In the genomic region with DNA sequence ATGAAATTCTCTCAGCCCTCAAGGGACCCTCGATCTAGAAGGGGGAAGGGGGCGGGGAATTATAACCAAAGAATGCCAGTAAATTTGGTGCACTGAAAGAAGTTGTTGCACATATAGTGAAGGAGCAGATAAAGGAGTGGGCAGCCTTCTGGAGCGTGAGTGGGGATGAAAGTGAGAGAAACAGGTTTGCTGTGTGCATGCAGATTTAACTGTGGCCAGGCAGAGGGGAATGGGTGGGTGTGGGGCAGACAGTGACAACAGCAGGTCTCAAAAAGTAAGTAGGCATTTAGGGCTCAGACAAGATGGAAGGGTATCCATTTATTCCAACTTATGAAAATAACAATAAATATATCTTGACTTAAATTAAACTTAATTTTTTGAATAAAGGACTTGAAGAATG, we compare ENCODE assay signal across 19 cellular contexts.
"Had no signal": no experiment of that assay in that cellular context is flagged by ENCODE, and none has a peak within 500 bp of the region (broad histone marks: within the 10 kb centered on the region; RNA-seq: fewer than 3 reads in every experiment).

No MANE protein-coding gene starts in this region.

- DNase-seq: activated CD4-positive, alpha-beta T cell treated with anti-CD3 and anti-CD28 coated beads for 36 hours; activated CD4-positive, alpha-beta T cell treated with anti-CD3 and anti-CD28 coated beads, Interleukin-2, amount 50 U/mL, for 4 hours; activated CD8-positive, alpha-beta memory T cell treated with anti-CD3 and anti-CD28 coated beads, Interleukin-2, amount 50 U/mL, for 48 hours; activated CD8-positive, alpha-beta T cell treated with anti-CD3 and anti-CD28 coated beads, Interleukin-2, amount 10 ng/mL, durations not matched to agents 7 days and 5 days; activated effector memory CD4-positive, alpha-beta T cell treated with Interleukin-2 at 50 U/mL for 16 hours; activated naive CD4-positive, alpha-beta T cell; activated T-cell treated with anti-CD3 and anti-CD28 coated beads, Interleukin-2, amount 50 U/mL, for 24 hours; aorta; NCI-H146; NCI-H1930; NCI-H2107; NCI-H2171 treated with DMSO at 0.1 percent for 48 hours; NCI-H226; NCI-H774; SIG-M5; T-cell; T-helper 2 cell had no signal

- H3K27ac ChIP-seq: VCaP had no signal

- ATAC-seq: activated CD4-positive, alpha-beta T cell treated with anti-CD3 and anti-CD28 coated beads for 36 hours; activated CD8-positive, alpha-beta T cell treated with anti-CD3 and anti-CD28 coated beads, Interleukin-2, amount 10 ng/mL, durations not matched to agents 7 days and 5 days; T-cell had no signal

- H3K4me3 ChIP-seq: SK-N-MC had no signal
